In the genomic region with DNA sequence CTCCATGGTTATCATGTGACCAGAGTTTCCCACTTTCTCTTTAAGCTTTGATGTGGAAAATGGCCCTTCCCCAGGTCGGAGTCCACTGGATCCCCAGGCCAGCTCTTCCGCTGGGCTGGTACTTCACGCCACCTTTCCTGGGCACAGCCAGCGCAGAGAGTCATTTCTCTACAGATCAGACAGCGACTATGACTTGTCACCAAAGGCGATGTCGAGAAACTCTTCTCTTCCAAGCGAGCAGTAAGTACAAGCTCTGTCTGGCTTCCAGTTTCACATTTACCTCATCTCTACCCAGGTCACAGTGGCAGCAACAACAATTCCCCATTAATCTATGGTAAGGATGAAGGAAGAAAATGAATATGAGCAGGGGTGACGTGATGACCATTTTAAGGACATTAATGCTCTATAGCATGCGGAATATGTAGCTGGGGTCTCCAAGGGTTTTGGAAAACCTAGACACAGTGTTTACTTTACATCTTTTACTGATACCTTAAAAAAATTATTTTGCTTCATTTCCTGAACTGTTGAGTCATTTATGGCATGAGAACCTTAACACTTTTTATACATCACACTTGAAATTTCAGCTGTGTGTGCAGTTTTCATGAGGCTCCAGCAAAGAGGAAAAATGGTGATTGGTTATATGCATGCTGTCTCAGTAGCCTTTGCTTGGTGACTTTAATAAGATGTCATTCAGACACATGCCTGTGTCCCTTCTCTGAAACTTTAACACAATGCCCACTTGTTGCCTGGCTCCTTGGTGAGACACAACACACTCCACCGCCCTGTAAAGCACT, we compare ENCODE assay signal across 9 cellular contexts.
DNase-seq lines count a peak whose midpoint lies in the region; ATAC-seq and TF ChIP-seq lines count a peak whose summit lies in the region.
"Had no signal": no experiment of that assay in that cellular context is flagged by ENCODE, and none has a peak within 500 bp of the region (broad histone marks: within the 10 kb centered on the region; RNA-seq: fewer than 3 reads in every experiment).

No MANE protein-coding gene starts in this region.

- H3K4me1 Mint-ChIP-seq in activated CD8-positive, alpha-beta T cell treated with anti-CD3 and anti-CD28 coated beads for 36 hours (ENCODE audit: low read depth): peaks cover 31% of the 10 kb centered on the region

- ATAC-seq in GM19395 (IDR thresholded peaks at IDR 0.05; ENCODE audit: unreplicated experiment) (peak; percentile 68), HG03066 (IDR thresholded peaks at IDR 0.05; ENCODE audit: low read depth, unreplicated experiment) (peak; percentile 65), HG03159 (IDR thresholded peaks at IDR 0.05; ENCODE audit: unreplicated experiment) (no peak)
- peak; percentile 56 for ATAC-seq in activated CD8-positive, alpha-beta T cell treated with anti-CD3 and anti-CD28 coated beads for 36 hours
- peak; percentile 43 for ATAC-seq in stimulated activated naive CD8-positive, alpha-beta T cell treated with anti-CD3 and anti-CD28 coated beads, Interleukin-15, Interleukin-2, amounts not matched to agents 100 U/mL and 50 U/mL, for 24 hours
- ATAC-seq: WTC11 had no signal

- intact Hi-C loops in activated CD8-positive, alpha-beta T cell treated with anti-CD3 and anti-CD28 coated beads for 36 hours (cut with micrococcal nuclease): loop anchor here (10.0 kb wide), 2 partner anchors 433 to 477 kb away; no protein-coding TSS in a partner anchor

- no peak for TF ChIP-seq CTCF in activated CD8-positive, alpha-beta T cell treated with anti-CD3 and anti-CD28 coated beads for 36 hours (IDR thresholded peaks at IDR 0.05)

- peak overlapping the region; percentile 61 for H3K4me3 Mint-ChIP-seq in activated CD8-positive, alpha-beta T cell treated with anti-CD3 and anti-CD28 coated beads for 36 hours
- H3K4me3 Mint-ChIP-seq: WTC11 had no signal

- no peaks in the 10 kb centered on the region for H3K9me3 Mint-ChIP-seq in activated CD8-positive, alpha-beta T cell treated with anti-CD3 and anti-CD28 coated beads for 36 hours
- H3K9me3 Mint-ChIP-seq: WTC11 had no signal

- peaks cover 2% of the 10 kb centered on the region for H3K27me3 Mint-ChIP-seq in activated CD8-positive, alpha-beta T cell treated with anti-CD3 and anti-CD28 coated beads for 36 hours

- peak overlapping the region; percentile 84 for H3K27ac Mint-ChIP-seq in activated CD8-positive, alpha-beta T cell treated with anti-CD3 and anti-CD28 coated beads for 36 hours
- H3K27ac Mint-ChIP-seq: WTC11 had no signal

- POLR2A ChIA-PET in activated CD8-positive, alpha-beta T cell treated with anti-CD3 and anti-CD28 coated beads for 36 hours (lab: Charles Lee): interaction anchor here (0.6 to 2.9 kb wide), 14 partner anchors 10 to 1371 kb away, joined by 3 to 15 read pairs (median 4); no protein-coding TSS in a partner anchor

- no peaks in the 10 kb centered on the region for H3K36me3 Mint-ChIP-seq in activated CD8-positive, alpha-beta T cell treated with anti-CD3 and anti-CD28 coated beads for 36 hours (ENCODE audit: low read depth)
- H3K36me3 Mint-ChIP-seq: WTC11 had no signal

- peak; percentile 54 for DNase-seq in activated CD8-positive, alpha-beta T cell treated with anti-CD3 and anti-CD28 coated beads for 36 hours
- no peak for DNase-seq in stimulated activated naive CD8-positive, alpha-beta T cell treated with anti-CD3 and anti-CD28 coated beads, Interleukin-15, Interleukin-2, amounts not matched to agents 100 U/mL and 50 U/mL, for 24 hours
- DNase-seq in retina (no peak), NCI-H2081 treated with DMSO at 0.1 percent for 48 hours (lab: John Stamatoyannopoulos, UW) (no peak)
- DNase-seq: NCI-H1092 had no signal

- CTCF ChIA-PET in activated CD8-positive, alpha-beta T cell treated with anti-CD3 and anti-CD28 coated beads for 36 hours (lab: Charles Lee): interaction anchor here (1.0 to 22.3 kb wide), 18 partner anchors 28 to 291 kb away, joined by 3 to 512 read pairs (median 4); no protein-coding TSS in a partner anchor
